ENCODE assay signal across 11 cellular contexts in the genomic region with DNA sequence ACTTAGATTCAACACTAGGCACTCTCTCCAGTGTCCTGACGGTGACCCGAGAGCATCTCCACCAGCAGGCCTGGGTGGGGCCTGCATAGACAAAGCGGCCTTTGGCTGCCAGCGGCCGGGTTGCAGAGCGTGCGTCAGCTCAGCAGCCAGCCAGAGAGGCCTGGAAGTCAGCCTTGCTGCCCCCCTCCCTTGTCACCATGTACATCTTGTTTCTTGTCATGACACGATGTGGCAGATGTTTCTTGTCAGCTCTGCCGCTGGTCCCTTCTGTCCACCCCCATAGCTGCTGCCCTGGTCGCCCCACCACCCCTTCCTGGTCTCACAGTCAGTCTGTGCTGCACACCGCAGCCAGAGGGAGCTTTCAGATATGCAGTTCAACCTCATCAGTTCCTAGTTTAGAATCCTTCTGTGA. TPM values are rescaled to one million over a fixed set of nuclear protein-coding genes. Genes with fewer than 3 reads are reported as not detected.
DNase-seq lines count a peak whose midpoint lies in the region; ATAC-seq and TF ChIP-seq lines count a peak whose summit lies in the region.
"Had no signal": no experiment of that assay in that cellular context is flagged by ENCODE, and none has a peak within 500 bp of the region (broad histone marks: within the 10 kb centered on the region; RNA-seq: fewer than 3 reads in every experiment).

No MANE protein-coding gene starts in this region.

- 70% methylated on average over 11 of the region's 11 CpGs for WGBS in hepatocyte (ENCODE audit: low lambda C conversion rate, missing lambda C conversion rate)

- no peak for DNase-seq in Calu3
- peak; percentile 72 for DNase-seq in chondrocyte (ENCODE audit: low spot score)
- no peak for DNase-seq in hepatocyte (ENCODE audit: low spot score)
- peak; percentile 65 for DNase-seq in retina
- DNase-seq in DMS 273 treated with DMSO at 0.1 percent for 48 hours (lab: John Stamatoyannopoulos, UW), result no peak
- DNase-seq in cortex of kidney (lab: John Stamatoyannopoulos, UW), result no peak
- DNase-seq in DMS53 (lab: John Stamatoyannopoulos, UW), result no peak
- DNase-seq: Kasumi-1; NCI-H524; stimulated activated naive CD8-positive, alpha-beta T cell treated with anti-CD3 and anti-CD28 coated beads, Interleukin-15, amount 100 ng/mL, for 72 hours had no signal

- H3K36me3 Mint-ChIP-seq in Calu3 (ENCODE audit: insufficient read depth, unreplicated experiment) (peaks cover 5% of the 10 kb centered on the region), chondrocyte (ENCODE audit: low read depth) (no peaks in the 10 kb centered on the region)

- no peaks in the 10 kb centered on the region for H3K27me3 Mint-ChIP-seq in Calu3 (ENCODE audit: unreplicated experiment)
- no peaks in the 10 kb centered on the region for H3K27me3 Mint-ChIP-seq in chondrocyte (ENCODE audit: low read depth)
- H3K27me3 Mint-ChIP-seq: stimulated activated naive CD8-positive, alpha-beta T cell treated with anti-CD3 and anti-CD28 coated beads, Interleukin-15, amount 100 ng/mL, for 72 hours had no signal

- no peak overlapping the region for H3K4me3 Mint-ChIP-seq in Calu3 (ENCODE audit: low read depth, unreplicated experiment)
- H3K4me3 Mint-ChIP-seq in chondrocyte (ENCODE audit: unreplicated experiment), result no peak overlapping the region
- H3K4me3 Mint-ChIP-seq: stimulated activated naive CD8-positive, alpha-beta T cell treated with anti-CD3 and anti-CD28 coated beads, Interleukin-15, amount 100 ng/mL, for 72 hours had no signal

- H3K9me2 ChIP-seq in hepatocyte (replicated peaks; ENCODE audit: insufficient read depth), result no peaks in the 10 kb centered on the region

- TF ChIP-seq CTCF in Calu3 (IDR thresholded peaks at IDR 0.05; ENCODE audit: unreplicated experiment) (peak; percentile 10), chondrocyte (IDR thresholded peaks at IDR 0.05) (peak; percentile 51), hepatocyte (IDR thresholded peaks at IDR 0.05; ENCODE audit: poor library complexity) (peak; percentile 19)

- CTCF ChIA-PET in Calu3 (lab: Charles Lee), result no interaction called here

- H3K4me1 Mint-ChIP-seq in Calu3 (ENCODE audit: low read depth, unreplicated experiment) (peaks cover 10% of the 10 kb centered on the region), chondrocyte (ENCODE audit: low read depth) (peaks cover 3% of the 10 kb centered on the region)
- H3K4me1 Mint-ChIP-seq: stimulated activated naive CD8-positive, alpha-beta T cell treated with anti-CD3 and anti-CD28 coated beads, Interleukin-15, amount 100 ng/mL, for 72 hours had no signal

- H3K27ac Mint-ChIP-seq in Calu3 (ENCODE audit: unreplicated experiment) (peak overlapping the region; percentile 22), chondrocyte (ENCODE audit: unreplicated experiment) (no peak overlapping the region)
- H3K27ac Mint-ChIP-seq: stimulated activated naive CD8-positive, alpha-beta T cell treated with anti-CD3 and anti-CD28 coated beads, Interleukin-15, amount 100 ng/mL, for 72 hours had no signal

- H3K36me3 ChIP-seq in hepatocyte (replicated peaks; ENCODE audit: insufficient read depth, low read depth), result no peaks in the 10 kb centered on the region

- H3K27ac ChIP-seq in hepatocyte, result no peak overlapping the region

- H3K79me2 ChIP-seq in hepatocyte, result no peaks in the 10 kb centered on the region

- intact Hi-C loops in Calu3 (cut with micrococcal nuclease; ENCODE audit: unreplicated experiment), result no loop called here

- no peak overlapping the region for H3K4me3 ChIP-seq in hepatocyte

- H3K4me1 ChIP-seq in hepatocyte (ENCODE audit: insufficient read depth), result no peaks in the 10 kb centered on the region

- no peaks in the 10 kb centered on the region for H3K9me3 ChIP-seq in hepatocyte (ENCODE audit: low read depth)

- H3K4me2 ChIP-seq in hepatocyte, result no peak overlapping the region

- no peak overlapping the region for H2AFZ ChIP-seq in hepatocyte

- no TSS peak for BruUV-seq in Calu3 (replicated peaks; lab: Mats Ljungman, UMichigan)

- no peak for ATAC-seq in HG03342 (IDR thresholded peaks at IDR 0.05; ENCODE audit: unreplicated experiment)
- ATAC-seq: stimulated activated naive CD8-positive, alpha-beta T cell treated with anti-CD3 and anti-CD28 coated beads, Interleukin-15, amount 100 ng/mL, for 72 hours had no signal

- H3K9me3 Mint-ChIP-seq in Calu3 (ENCODE audit: low read depth, unreplicated experiment), result peaks cover 6% of the 10 kb centered on the region
- peaks cover 8% of the 10 kb centered on the region for H3K9me3 Mint-ChIP-seq in chondrocyte (ENCODE audit: low read depth)

- no peaks in the 10 kb centered on the region for H3K27me3 ChIP-seq in hepatocyte

- no peaks in the 10 kb centered on the region for H4K20me1 ChIP-seq in hepatocyte (ENCODE audit: insufficient read depth, poor library complexity, severe bottlenecking)

RNA-seq across cellular contexts. Expression of a gene that starts 33.1 kb away (rescaled TPM):
- total RNA-seq in Calu3 (2022) (10.5 and 11.8 TPM in 2 replicates), chondrocyte (3.6 to 6.9 TPM (median 4.7 TPM) in 3 replicates), hepatocyte (3.2 and 9.6 TPM in 2 replicates)
- polyA plus RNA-seq in hepatocyte, result 4.2 and 9.5 TPM in 2 replicates

RNA-seq across cellular contexts. Expression of a gene that starts 59.2 kb away (rescaled TPM):
- total RNA-seq in Calu3 (2022), result 12.1 and 25.9 TPM in 2 replicates
- total RNA-seq in chondrocyte, result 10.5 to 16.9 TPM (median 16.5 TPM) in 3 replicates
- total RNA-seq in hepatocyte, result 3.9 and 4.3 TPM in 2 replicates
- 2.5 and 4.1 TPM in 2 replicates for polyA plus RNA-seq in hepatocyte

Comparison
In these comparisons a context has a peak if more than half of its experiments do, and no peak if none do; other contexts are left out.
1. DNase-seq: peak in chondrocyte (single experiment) and retina (single experiment); none in Calu3 (single experiment), hepatocyte (single experiment), DMS 273 treated with DMSO at 0.1 percent for 48 hours (single experiment), cortex of kidney (single experiment) and DMS53 (single experiment).
2. Peak in every context shown above with its lines, with median percentiles within 50 percentile points of each other: CTCF ChIP-seq.